Comparison of ENCODE assay signal across 1 cellular context in genomic region chr14:34266344-34266743, GRCh38.
TF ChIP-seq lines count a peak whose summit lies in the region.

No MANE protein-coding gene starts in this region.

TF ChIP-seq in HepG2, 621 proteins besides CTCF, POLR2A, EP300 and RAD21 (continued from another document):
- TF ChIP-seq USF2 (IDR thresholded peaks at IDR 0.05; ENCODE audit: low read depth, low read length) (peak; percentile 43; the same call in 1 of the 2 replicates), USF2 (CRISPR knock-in tag; IDR thresholded peaks at IDR 0.05; ENCODE audit: borderline replicate concordance) (no peak), RAD51 (IDR thresholded peaks at IDR 0.05; ENCODE audit: borderline replicate concordance) (peak; percentile 39; the same call in 1 of the 2 replicates), PCBP1 (IDR thresholded peaks at IDR 0.05; ENCODE audit: borderline replicate concordance, low read depth, low read length) (no peak), DMAP1 (CRISPR knock-in tag; IDR thresholded peaks at IDR 0.05) (no peak), CREB1 (IDR thresholded peaks at IDR 0.05) (no peak), CREB1 (CRISPR knock-in tag; IDR thresholded peaks at IDR 0.05) (no peak), POGZ (CRISPR knock-in tag; IDR thresholded peaks at IDR 0.05) (peak; percentile 40; the same call in 1 of the 2 replicates), MTF1 (CRISPR knock-in tag; IDR thresholded peaks at IDR 0.05) (no peak), ZKSCAN5 (CRISPR knock-in tag; IDR thresholded peaks at IDR 0.05) (no peak), HINFP (CRISPR knock-in tag; IDR thresholded peaks at IDR 0.05; ENCODE audit: low read depth) (no peak), KDM3A (CRISPR knock-in tag; IDR thresholded peaks at IDR 0.05; ENCODE audit: low read depth) (no peak), FOXM1 (CRISPR knock-in tag; IDR thresholded peaks at IDR 0.05) (no peak), ZBTB46 (CRISPR knock-in tag; IDR thresholded peaks at IDR 0.05; ENCODE audit: borderline replicate concordance) (no peak), TAF15 (IDR thresholded peaks at IDR 0.05; ENCODE audit: low read depth, low read length, poor library complexity, severe bottlenecking) (no peak), ZNF850 (CRISPR knock-in tag; conservative IDR thresholded peaks at IDR 0.05) (no peak), DR1 (CRISPR knock-in tag; IDR thresholded peaks at IDR 0.05) (no peak), ZBTB14 (CRISPR knock-in tag; IDR thresholded peaks at IDR 0.05) (no peak), SALL1 (CRISPR knock-in tag; IDR thresholded peaks at IDR 0.05) (peak; percentile 19; the same call in 1 of the 2 replicates), SALL2 (CRISPR knock-in tag; IDR thresholded peaks at IDR 0.05) (no peak), CENPX (CRISPR knock-in tag; IDR thresholded peaks at IDR 0.05) (no peak), RNF2 (conservative IDR thresholded peaks at IDR 0.05; ENCODE audit: low read depth) (0 out of 2 replicates have a peak, but pooled peaks have one; percentile 26), ZNF605 (CRISPR knock-in tag; IDR thresholded peaks at IDR 0.05) (no peak), ZNF12 (CRISPR knock-in tag; IDR thresholded peaks at IDR 0.05) (peak; percentile 88), GPN1 (CRISPR knock-in tag; IDR thresholded peaks at IDR 0.05; ENCODE audit: borderline replicate concordance) (no peak), MYNN (CRISPR knock-in tag; IDR thresholded peaks at IDR 0.05; ENCODE audit: low read depth) (no peak), NFRKB (IDR thresholded peaks at IDR 0.05) (no peak), PRPF4 (IDR thresholded peaks at IDR 0.05; ENCODE audit: low read depth, low read length, poor library complexity, severe bottlenecking) (no peak), ZSCAN9 (CRISPR knock-in tag; IDR thresholded peaks at IDR 0.05; ENCODE audit: borderline replicate concordance) (no peak), TRIM22 (IDR thresholded peaks at IDR 0.05) (no peak), JARID2 (CRISPR knock-in tag; IDR thresholded peaks at IDR 0.05; ENCODE audit: insufficient replicate concordance) (no peak), ZNF616 (CRISPR knock-in tag; IDR thresholded peaks at IDR 0.05; ENCODE audit: low read depth) (no peak), ZNF431 (CRISPR knock-in tag; IDR thresholded peaks at IDR 0.05; ENCODE audit: borderline replicate concordance, low read depth) (no peak), BHLHE40 (IDR thresholded peaks at IDR 0.05; ENCODE audit: low read length) (no peak), MLLT10 (CRISPR knock-in tag; IDR thresholded peaks at IDR 0.05) (no peak), NR0B2 (CRISPR knock-in tag; IDR thresholded peaks at IDR 0.05) (no peak), NR2F2 (IDR thresholded peaks at IDR 0.05; ENCODE audit: borderline replicate concordance, low read depth) (no peak), PITX1 (CRISPR knock-in tag; IDR thresholded peaks at IDR 0.05) (no peak), GPBP1L1 (CRISPR knock-in tag; IDR thresholded peaks at IDR 0.05) (no peak), ZNF646 (CRISPR knock-in tag; IDR thresholded peaks at IDR 0.05) (0 out of 2 replicates have a peak, but pooled peaks have one; percentile 42), SIX1 (CRISPR knock-in tag; IDR thresholded peaks at IDR 0.05; ENCODE audit: borderline replicate concordance) (no peak)
